8 cellular contexts compared by ENCODE assay signal in genomic region chr11:17277024-17277584, GRCh38. TPM values are rescaled to one million over a fixed set of nuclear protein-coding genes. Genes with fewer than 3 reads are reported as not detected.
DNase-seq lines count a peak whose midpoint lies in the region; ATAC-seq, FAIRE-seq and TF ChIP-seq lines count a peak whose summit lies in the region.

No MANE protein-coding gene starts in this region.

- FAIRE-seq in HepG2 (lab: Jason Lieb, UNC): no peak

- TF ChIP-seq EP300 in HepG2 (IDR thresholded peaks at IDR 0.05; ENCODE audit: low read depth in 2 of 2, low read length in 2 of 2) (no peak), HepG2 (CRISPR knock-in tag; IDR thresholded peaks at IDR 0.05; ENCODE audit: borderline replicate concordance) (no peak)

- TF ChIP-seq CTCF in HL-60 (IDR thresholded peaks at IDR 0.05; ENCODE audit: insufficient read depth, low read length) (no peak), PC-9 (conservative IDR thresholded peaks at IDR 0.05) (no peak), HepG2 (CRISPR knock-in tag; IDR thresholded peaks at IDR 0.05) (no peak)

- no peak for TF ChIP-seq RAD21 in HepG2 (CRISPR knock-in tag; IDR thresholded peaks at IDR 0.05)

- H3K27me3 ChIP-seq in HL-60 (ENCODE audit: insufficient read depth, poor library complexity, severe bottlenecking) (no peaks in the 10 kb centered on the region), PC-9 (ENCODE audit: insufficient read depth, low read depth) (no peaks in the 10 kb centered on the region), HepG2 (ENCODE audit: control insufficient read depth in 1 of 2, insufficient read depth in 2 of 2, low read length in 2 of 2) (no peaks in the 10 kb centered on the region; a peak in 1 of 5 replicates), subcutaneous abdominal adipose tissue (ENCODE audit: control insufficient read depth in 5 of 5, insufficient read depth in 4 of 5, low read length in 5 of 5) (no peaks in the 10 kb centered on the region)

- under 1% methylated on average over 7 of the region's 17 CpGs for WGBS in HepG2 (ENCODE audit: low lambda C conversion rate)

- CTCF ChIA-PET in PC-9 (lab: Charles Lee) (no interaction called here), HepG2 (lab: Yijun Ruan, JAX; ENCODE audit: low intra/inter-chr PET ratio, low total read pairs) (no interaction called here)

- peak overlapping the region; percentile 99 for H3K27ac ChIP-seq in HL-60 (replicated peaks)
- H3K27ac ChIP-seq in PC-9: no peak overlapping the region
- peak overlapping the region; percentile 72 for H3K27ac ChIP-seq in cingulate gyrus (ENCODE audit: low read depth, low read length)
- peak overlapping the region; percentile 54 for H3K27ac ChIP-seq in HepG2 (ENCODE audit: extremely low read length, insufficient read depth, low read length)
- peak overlapping the region; percentile 81 for H3K27ac ChIP-seq in subcutaneous abdominal adipose tissue (ENCODE audit: low read depth, low read length)

- TF ChIP-seq POLR2A in HepG2 (IDR thresholded peaks at IDR 0.05; ENCODE audit: insufficient read depth in 1 of 2, low read depth in 2 of 2, low read length in 2 of 2): no peak

- no TSS peak for BruUV-seq in PC-9 (replicated peaks; lab: Mats Ljungman, UMichigan)
- no TSS peak for BruUV-seq in HepG2 (replicated peaks; lab: Mats Ljungman, UMichigan)

- POLR2A ChIA-PET in PC-9 (lab: Charles Lee; ENCODE audit: unreplicated experiment) (no interaction called here), HepG2 (lab: Yijun Ruan, JAX) (interaction anchor here (1.5 to 4.2 kb wide), 3 partner anchors 68 to 76 kb away, joined by 6 to 13 read pairs (median 7); partner anchors contain the start of genes NCR3LG1 and PIK3C2A)

- H3K4me1 ChIP-seq in PC-9 (replicated peaks; ENCODE audit: insufficient read depth) (0 out of 2 replicates have a peak, but pooled peaks cover 9% of the 10 kb centered on the region), HepG2 (ENCODE audit: insufficient read depth, low read length) (peaks cover 47% of the 10 kb centered on the region), subcutaneous abdominal adipose tissue (ENCODE audit: control insufficient read depth in 5 of 5, insufficient read depth in 5 of 5, low read length in 5 of 5) (peaks cover 1 to 16% (median 15%) of the 10 kb centered on the region in 5 donors)

- peak overlapping the region; percentile 96 for H2AFZ ChIP-seq in PC-9
- peak overlapping the region; percentile 87 for H2AFZ ChIP-seq in HepG2 (ENCODE audit: low read length)

- DNase-seq in NCI-H510A treated with DMSO at 0.1 percent for 48 hours (lab: John Stamatoyannopoulos, UW) (peak; percentile 70), NCI-H510A (lab: John Stamatoyannopoulos, UW) (no peak), HL-60 (ENCODE audit: low read depth in 1 of 2, low spot score in 1 of 2) (peak; percentile 47 to 78), PC-9 (peak in 1 of 2 experiments; percentile 56), HepG2 (ENCODE audit: low spot score) (no peak)

- intact Hi-C loops in PC-9 (cut with micrococcal nuclease; ENCODE audit: unreplicated experiment) (no loop called here), HepG2 (cut with micrococcal nuclease; ENCODE audit: unreplicated experiment) (loop anchor here (2.0 kb wide), 2 partner anchors 68 to 76 kb away; no protein-coding TSS in a partner anchor)

- H3K4me3 ChIP-seq in HL-60 (replicated peaks; ENCODE audit: insufficient read depth, low read length) (peak overlapping the region; percentile 82), PC-9 (peak overlapping the region; percentile 79), HepG2 (replicated peaks in 1 of 3; ENCODE audit: insufficient read depth in 1 of 3, low read depth in 2 of 3, low read length in 3 of 3) (peak overlapping the region; percentile 83 to 95 (median 87)), subcutaneous abdominal adipose tissue (ENCODE audit: low read depth in 1 of 5, low read length in 5 of 5) (peak overlapping the region; percentile 82 to 98 (median 87))

- H3K4me2 ChIP-seq in PC-9 (peak overlapping the region; percentile 95), HepG2 (ENCODE audit: low read depth, low read length) (peak overlapping the region; percentile 82)

- ATAC-seq in GM21360 (IDR thresholded peaks at IDR 0.05; ENCODE audit: unreplicated experiment) (peak; percentile 10), HepG2 (peak; percentile 35)

- H3K9me3 ChIP-seq in PC-9 (ENCODE audit: insufficient read depth, low read depth) (no peaks in the 10 kb centered on the region), HepG2 (ENCODE audit: low read length) (no peaks in the 10 kb centered on the region), subcutaneous abdominal adipose tissue (ENCODE audit: control insufficient read depth in 5 of 5, low read length in 5 of 5) (no peaks in the 10 kb centered on the region)

- H3K79me2 ChIP-seq in PC-9 (ENCODE audit: low read depth) (no peaks in the 10 kb centered on the region), HepG2 (ENCODE audit: insufficient read depth, low read length) (no peaks in the 10 kb centered on the region)

- H3K9ac ChIP-seq in HepG2 (ENCODE audit: insufficient read depth, low read depth, low read length): peak overlapping the region; percentile 78
- peak overlapping the region in 4 of 5 donors; percentile 80 to 92 (median 86) for H3K9ac ChIP-seq in subcutaneous abdominal adipose tissue (ENCODE audit: low read length in 5 of 5)

- H3K36me3 ChIP-seq in PC-9 (ENCODE audit: low read depth): no peaks in the 10 kb centered on the region
- no peaks in the 10 kb centered on the region for H3K36me3 ChIP-seq in HepG2 (replicated peaks in 1 of 2; ENCODE audit: control insufficient read depth in 1 of 2, insufficient read depth in 2 of 2, low read length in 2 of 2)
- H3K36me3 ChIP-seq in subcutaneous abdominal adipose tissue (ENCODE audit: control insufficient read depth in 5 of 5, insufficient read depth in 5 of 5, low read length in 5 of 5): no peaks in the 10 kb centered on the region

- peaks cover 13% of the 10 kb centered on the region; the same call in 1 of the 2 replicates for H3F3A ChIP-seq in PC-9 (ENCODE audit: insufficient read depth, low read depth)

- H3K9me2 ChIP-seq in PC-9 (ENCODE audit: insufficient read depth): no peaks in the 10 kb centered on the region; the same call in 1 of the 2 replicates

- in situ Hi-C loops in HepG2 (cut with HindIII; ENCODE audit: extremely low pct_ligation_motif_present, low pct_unique_long_range_greater_than_20kb): no loop called here

- H4K20me1 ChIP-seq in PC-9 (ENCODE audit: insufficient read depth) (no peaks in the 10 kb centered on the region), HepG2 (ENCODE audit: insufficient read depth, low read length) (no peaks in the 10 kb centered on the region)

TF ChIP-seq in HepG2, 621 proteins besides CTCF, POLR2A, EP300 and RAD21 (continues in another document):
- TF ChIP-seq, protein P1, sequence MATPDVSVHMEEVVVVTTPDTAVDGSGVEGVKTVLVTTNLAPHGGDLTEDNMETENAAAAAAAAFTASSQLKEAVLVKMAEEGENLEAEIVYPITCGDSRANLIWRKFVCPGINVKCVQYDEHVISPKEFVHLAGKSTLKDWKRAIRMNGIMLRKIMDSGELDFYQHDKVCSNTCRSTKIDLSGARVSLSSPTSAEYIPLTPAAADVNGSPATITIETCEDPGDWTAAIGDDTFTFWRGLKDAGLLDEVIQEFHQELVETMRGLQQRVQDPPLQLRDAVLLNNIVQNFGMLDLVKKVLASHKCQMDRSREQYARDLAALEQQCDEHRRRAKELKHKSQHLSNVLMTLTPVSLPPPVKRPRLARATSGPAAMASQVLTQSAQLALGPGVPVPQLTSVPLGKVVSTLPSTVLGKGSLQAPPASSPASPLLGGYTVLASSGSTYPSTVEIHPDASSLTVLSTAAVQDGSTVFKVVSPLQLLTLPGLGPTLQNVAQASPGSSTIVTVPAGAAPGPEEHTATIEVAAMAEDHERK (CRISPR knock-in tag; IDR thresholded peaks at IDR 0.05; ENCODE audit: low read depth): no peak
- TF ChIP-seq NR2C2 (CRISPR knock-in tag; IDR thresholded peaks at IDR 0.05; ENCODE audit: borderline replicate concordance): no peak
- no peak for TF ChIP-seq ATF6 (CRISPR knock-in tag; conservative IDR thresholded peaks at IDR 0.05)

RNA-seq across cellular contexts. Expression of gene NUCB2, which starts 0.6 kb away (rescaled TPM):
- 22.4 and 29.7 TPM in 2 replicates for total RNA-seq in PC-9 (2021)
- total RNA-seq in HepG2 (2016; rRNA removed; fragmentation: Illumina TruSeq; extraction: Trizol): 51.7 and 82.4 TPM in 2 replicates
- 12.8 and 18.2 TPM in 2 replicates for total RNA-seq in HepG2 (2016; cell fraction: cytosol; rRNA removed; fragmentation: Illumina TruSeq; extraction: Trizol; ENCODE audit: low read depth)
- 53.2 and 84.3 TPM in 2 replicates for total RNA-seq in HepG2 (2016; cell fraction: insoluble cytoplasmic fraction; rRNA removed; fragmentation: Illumina TruSeq; extraction: Trizol)
- total RNA-seq in HepG2 (2016; cell fraction: membrane; rRNA removed; fragmentation: Illumina TruSeq; extraction: Trizol): 22.0 and 25.9 TPM in 2 replicates
- total RNA-seq in HepG2 (2016; cell fraction: nucleus; rRNA removed; fragmentation: Illumina TruSeq; extraction: Trizol): 61.4 and 67.1 TPM in 2 replicates
- 28.1 and 54.2 TPM in 2 replicates for polyA plus RNA-seq in HepG2 (2011; rRNA removed)
- 16.3 and 21.6 TPM in 2 replicates for polyA plus RNA-seq in HepG2 (2011; cell fraction: cytosol; rRNA removed)
- 5.9 and 6.4 TPM in 2 replicates for polyA plus RNA-seq in HepG2 (2011; cell fraction: nucleus; rRNA removed)
- polyA plus RNA-seq in HepG2 (2012): 41.1 and 53.2 TPM in 2 replicates
- polyA plus RNA-seq in HepG2 (2016; cell fraction: cytosol; fragmentation: Illumina TruSeq; extraction: Trizol; ENCODE audit: low read depth): 15.9 and 16.0 TPM in 2 replicates
- 52.8 and 57.8 TPM in 2 replicates for polyA plus RNA-seq in HepG2 (2016; cell fraction: insoluble cytoplasmic fraction; fragmentation: Illumina TruSeq; extraction: Trizol; ENCODE audit: low read depth)
- polyA plus RNA-seq in HepG2 (2016; cell fraction: membrane; fragmentation: Illumina TruSeq; extraction: Trizol; ENCODE audit: low read depth): 14.5 and 18.2 TPM in 2 replicates
- 83.7 and 90.3 TPM in 2 replicates for polyA plus RNA-seq in HepG2 (2016; cell fraction: nucleus; fragmentation: Illumina TruSeq; extraction: Trizol; ENCODE audit: insufficient read depth, low read depth)
- polyA minus RNA-seq in HepG2 (2011; rRNA and poly(A)+ RNA removed; ENCODE audit: low replicate concordance): 10.2 and 12.9 TPM in 2 replicates
- polyA minus RNA-seq in HepG2 (2011; cell fraction: cytosol; rRNA and poly(A)+ RNA removed): 21.3 and 25.6 TPM in 2 replicates
- polyA minus RNA-seq in HepG2 (2011; cell fraction: nucleus; rRNA and poly(A)+ RNA removed): 18.9 and 21.6 TPM in 2 replicates

Comparison
In these comparisons a context has a peak if more than half of its experiments do, and no peak if none do; other contexts are left out.
1. DNase-seq: peak in NCI-H510A treated with DMSO at 0.1 percent for 48 hours (single experiment) and HL-60 (2 of 2); none in NCI-H510A (single experiment) and HepG2 (single experiment).
2. Peak in every context shown above with its lines, with median percentiles within 50 percentile points of each other: H3K4me3 ChIP-seq.